Comparison of ENCODE assay signal across 8 cellular contexts in the genomic region with DNA sequence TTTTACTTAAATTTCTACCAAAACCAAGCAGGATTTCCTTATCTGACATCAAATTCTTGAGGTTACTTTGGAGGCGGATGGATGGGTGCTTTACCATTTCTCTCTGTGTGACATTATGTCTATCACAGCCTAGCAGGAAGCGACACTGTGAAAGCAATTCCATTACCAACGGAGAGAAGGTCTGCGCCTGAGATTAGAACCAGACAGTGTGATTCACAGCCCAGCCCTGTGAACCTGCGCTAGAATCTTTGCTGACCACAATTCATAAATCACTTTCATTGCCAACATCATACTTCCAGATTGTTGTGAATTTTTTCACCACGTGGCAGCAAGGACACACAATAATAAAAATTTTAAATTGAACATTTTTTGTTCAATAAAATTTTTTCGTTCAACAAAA.
DNase-seq lines count a peak whose midpoint lies in the region; ATAC-seq, FAIRE-seq and TF ChIP-seq lines count a peak whose summit lies in the region.

No MANE protein-coding gene starts in this region.

- intact Hi-C loops in PC-3 (cut with micrococcal nuclease) = no loop called here

- TF ChIP-seq POLR2A in H54 (IDR thresholded peaks at IDR 0.05; ENCODE audit: low read depth, low read length) = no peak

- FAIRE-seq in H54 (lab: Jason Lieb, UNC) = peak; percentile 92

- no peak overlapping the region for H2AFZ ChIP-seq in PC-3 (ENCODE audit: low read length)

- no peaks in the 10 kb centered on the region for H3K79me2 ChIP-seq in PC-3 (ENCODE audit: low read length)

- H4K20me1 ChIP-seq in PC-3 (ENCODE audit: low read length) = no peaks in the 10 kb centered on the region

- POLR2A ChIA-PET in PC-3 (lab: Charles Lee; ENCODE audit: unreplicated experiment) = no interaction called here

- H3K4me1 ChIP-seq in PC-3 (ENCODE audit: insufficient read depth, low read length) = no peaks in the 10 kb centered on the region

- no peak overlapping the region for H3K9ac ChIP-seq in PC-3 (ENCODE audit: low read length)

- H3F3A ChIP-seq in PC-3 (ENCODE audit: low read length, unreplicated experiment) = no peaks in the 10 kb centered on the region

- no peak overlapping the region for H3K27ac ChIP-seq in PC-3 (ENCODE audit: low read length)

- no peak overlapping the region for H3K4me3 ChIP-seq in PC-3 (ENCODE audit: low read length)

- TF ChIP-seq CTCF in PC-3 (conservative IDR thresholded peaks at IDR 0.05; ENCODE audit: low read depth, low read length) = no peak

- CTCF ChIA-PET in PC-3 (lab: Charles Lee) = no interaction called here

- peak; percentile 24 for DNase-seq in H54 (ENCODE audit: insufficient read length, low spot score)
- peak; percentile 14 to 68 for DNase-seq in activated CD4-positive, alpha-beta T cell treated with anti-CD3 and anti-CD28 coated beads, Interleukin-2, amount 50 U/mL, for 24 hours (ENCODE audit: low read depth in 1 of 2, low spot score in 1 of 2)
- peak; percentile 5 for DNase-seq in effector CD8-positive, alpha-beta T cell (lab: John Stamatoyannopoulos, UW)
- peak; percentile 37 to 50 for DNase-seq in stimulated activated CD4-positive, alpha-beta T cell treated with anti-CD3 and anti-CD28 coated beads, Interleukin-12 subunit alpha, Interleukin-12 subunit beta, amount 100 ng/mL, for 24 hours (ENCODE audit: low read depth in 2 of 2)
- DNase-seq in NCI-H2029 treated with DMSO at 0.1 percent for 48 hours (lab: John Stamatoyannopoulos, UW) = no peak
- no peak for DNase-seq in RKO (ENCODE audit: low spot score)
- no peak for DNase-seq in PC-3

- no peaks in the 10 kb centered on the region for H3K36me3 ChIP-seq in PC-3 (ENCODE audit: low read depth, low read length)

- no peaks in the 10 kb centered on the region for H3K9me2 ChIP-seq in PC-3 (replicated peaks; ENCODE audit: low read length)

- BruUV-seq in PC-3 (replicated peaks; lab: Mats Ljungman, UMichigan) = no TSS peak

- ATAC-seq in PC-3 (no peak), HG02938 (IDR thresholded peaks at IDR 0.05; ENCODE audit: unreplicated experiment) (no peak)

- H3K27me3 ChIP-seq in PC-3 (ENCODE audit: low read length) = no peaks in the 10 kb centered on the region

- H3K4me2 ChIP-seq in PC-3 (ENCODE audit: low read length) = no peak overlapping the region

- H3K9me3 ChIP-seq in PC-3 (ENCODE audit: low read length) = no peaks in the 10 kb centered on the region

Comparison
In these comparisons a context has a peak if more than half of its experiments do, and no peak if none do; other contexts are left out.
1. DNase-seq: peak in H54 (single experiment), activated CD4-positive, alpha-beta T cell treated with anti-CD3 and anti-CD28 coated beads, Interleukin-2, amount 50 U/mL, for 24 hours (2 of 2), effector CD8-positive, alpha-beta T cell (single experiment) and stimulated activated CD4-positive, alpha-beta T cell treated with anti-CD3 and anti-CD28 coated beads, Interleukin-12 subunit alpha, Interleukin-12 subunit beta, amount 100 ng/mL, for 24 hours (2 of 2); none in NCI-H2029 treated with DMSO at 0.1 percent for 48 hours (single experiment), RKO (single experiment) and PC-3 (single experiment).